In genomic region chr12:19894803-19895202, GRCh38 we compare ENCODE assay signal across 10 cellular contexts.
DNase-seq lines count a peak whose midpoint lies in the region; ATAC-seq and TF ChIP-seq lines count a peak whose summit lies in the region.
"Had no signal": no experiment of that assay in that cellular context is flagged by ENCODE, and none has a peak within 500 bp of the region (broad histone marks: within the 10 kb centered on the region; RNA-seq: fewer than 3 reads in every experiment).

No MANE protein-coding gene starts in this region.

- H3K4me3 ChIP-seq in epithelial cell of proximal tubule (ENCODE audit: low read depth, low read length): no peak overlapping the region

- TF ChIP-seq CTCF in epithelial cell of proximal tubule (conservative IDR thresholded peaks at IDR 0.05; ENCODE audit: low read depth, low read length): no peak

- DNase-seq in activated CD4-positive, CD25-positive, alpha-beta regulatory T cell treated with anti-CD3 and anti-CD28 coated beads, Interleukin-2, amount 50 U/mL, for 72 hours: no peak
- DNase-seq in epithelial cell of proximal tubule (ENCODE audit: low read depth) (peak; percentile 9), pons (ENCODE audit: low spot score) (no peak)
- DNase-seq: head of caudate nucleus, NCI-H446 had no signal

- ATAC-seq in activated CD4-positive, CD25-positive, alpha-beta regulatory T cell treated with anti-CD3 and anti-CD28 coated beads, Interleukin-2, amount 50 U/mL, for 24 hours: peak; percentile 64 to 67
- ATAC-seq in GM21619 (IDR thresholded peaks at IDR 0.05; ENCODE audit: unreplicated experiment): peak; percentile 80
- peak; percentile 88 for ATAC-seq in HG03565 (IDR thresholded peaks at IDR 0.05; ENCODE audit: unreplicated experiment)
- ATAC-seq in HG02763 (IDR thresholded peaks at IDR 0.05; ENCODE audit: unreplicated experiment): no peak
- no peak for ATAC-seq in GM19324 (IDR thresholded peaks at IDR 0.05; ENCODE audit: low FRiP score, unreplicated experiment)

Comparison
In these comparisons a context has a peak if more than half of its experiments do, and no peak if none do; other contexts are left out.
1. ATAC-seq: peak in activated CD4-positive, CD25-positive, alpha-beta regulatory T cell treated with anti-CD3 and anti-CD28 coated beads, Interleukin-2, amount 50 U/mL, for 24 hours (2 of 2), GM21619 (single experiment) and HG03565 (single experiment); none in HG02763 (single experiment) and GM19324 (single experiment).